Comparison of ENCODE assay signal across 23 cellular contexts in the genomic region with DNA sequence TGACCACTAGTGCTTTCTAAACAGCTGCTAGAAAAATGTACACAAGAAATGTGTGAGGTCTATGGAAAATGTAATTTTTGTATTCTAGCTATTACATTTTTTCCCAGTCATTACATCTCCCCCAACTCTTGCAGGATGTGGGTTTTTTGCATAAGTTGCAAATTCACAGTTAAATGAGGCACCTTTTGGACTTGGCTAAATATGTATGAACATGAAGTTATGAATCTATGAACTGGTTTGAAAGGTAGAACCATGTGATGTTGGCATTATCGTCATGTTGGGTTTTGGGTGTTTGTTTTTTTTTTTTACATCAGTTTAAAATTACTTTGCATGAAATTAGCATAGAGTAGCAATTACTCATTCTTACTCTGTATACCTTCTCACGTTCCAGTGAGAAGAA.
"Had no signal": no experiment of that assay in that cellular context is flagged by ENCODE, and none has a peak within 500 bp of the region (broad histone marks: within the 10 kb centered on the region; RNA-seq: fewer than 3 reads in every experiment).

No MANE protein-coding gene starts in this region.

- H3K27ac Mint-ChIP-seq: activated B cell treated with CpG ODN at 0.5 μM for 24 hours; activated CD4-positive, alpha-beta memory T cell treated with anti-CD3 and anti-CD28 coated beads for 36 hours; activated naive CD4-positive, alpha-beta T cell treated with anti-CD3 and anti-CD28 coated beads, Interleukin-2, amount 10 ng/mL, durations not matched to agents 7 days and 5 days; natural killer cell treated with Interleukin-12 subunit alpha and Interleukin-12 subunit beta and Interleukin-15 and Interleukin-18, amount 100 ng/mL, for 72 hours; stimulated activated effector memory CD8-positive, alpha-beta T cell treated with anti-CD3 and anti-CD28 coated beads, Interleukin-12 subunit alpha, Interleukin-12 subunit beta, amount 100 ng/mL, for 72 hours; stimulated activated naive CD8-positive, alpha-beta T cell treated with anti-CD3 and anti-CD28 coated beads, Interleukin-15, amount 100 ng/mL, for 72 hours; T-helper 1 cell treated with Interleukin-12 subunit alpha and Interleukin-12 subunit beta and Interleukin-4 antibody, amounts not matched to agents 30 μg/mL and 1 μg/mL, for 36 hours had no signal

- H3K4me3 ChIP-seq: cardiac muscle cell, ovary, psoas muscle, right atrium auricular region, tibial artery had no signal

- H3K4me3 Mint-ChIP-seq: activated B cell treated with CpG ODN at 0.5 μM for 24 hours; activated CD4-positive, alpha-beta memory T cell treated with anti-CD3 and anti-CD28 coated beads for 36 hours; activated naive CD4-positive, alpha-beta T cell treated with anti-CD3 and anti-CD28 coated beads, Interleukin-2, amount 10 ng/mL, durations not matched to agents 7 days and 5 days; natural killer cell treated with Interleukin-12 subunit alpha and Interleukin-12 subunit beta and Interleukin-15 and Interleukin-18, amount 100 ng/mL, for 72 hours; stimulated activated effector memory CD8-positive, alpha-beta T cell treated with anti-CD3 and anti-CD28 coated beads, Interleukin-12 subunit alpha, Interleukin-12 subunit beta, amount 100 ng/mL, for 72 hours; stimulated activated naive CD8-positive, alpha-beta T cell treated with anti-CD3 and anti-CD28 coated beads, Interleukin-15, amount 100 ng/mL, for 72 hours; T-helper 1 cell treated with Interleukin-12 subunit alpha and Interleukin-12 subunit beta and Interleukin-4 antibody, amounts not matched to agents 30 μg/mL and 1 μg/mL, for 36 hours had no signal

- H3K4me1 Mint-ChIP-seq: activated B cell treated with CpG ODN at 0.5 μM for 24 hours; activated naive CD4-positive, alpha-beta T cell treated with anti-CD3 and anti-CD28 coated beads, Interleukin-2, amount 10 ng/mL, durations not matched to agents 7 days and 5 days; stimulated activated effector memory CD8-positive, alpha-beta T cell treated with anti-CD3 and anti-CD28 coated beads, Interleukin-12 subunit alpha, Interleukin-12 subunit beta, amount 100 ng/mL, for 72 hours; stimulated activated naive CD8-positive, alpha-beta T cell treated with anti-CD3 and anti-CD28 coated beads, Interleukin-15, amount 100 ng/mL, for 72 hours had no signal

- H3K9me3 ChIP-seq: ovary, psoas muscle, right atrium auricular region, tibial artery had no signal

- H3K4me1 ChIP-seq: psoas muscle, right atrium auricular region, tibial artery had no signal

- H3K27me3 ChIP-seq: cardiac muscle cell, ovary, right atrium auricular region, tibial artery had no signal

- ATAC-seq: left lobe of liver; natural killer cell treated with Interleukin-12 subunit alpha and Interleukin-12 subunit beta and Interleukin-15 and Interleukin-18, amount 100 ng/mL, for 72 hours; psoas muscle; stimulated activated effector memory CD8-positive, alpha-beta T cell treated with anti-CD3 and anti-CD28 coated beads, Interleukin-12 subunit alpha, Interleukin-12 subunit beta, amount 100 ng/mL, for 72 hours; stimulated activated naive CD8-positive, alpha-beta T cell treated with anti-CD3 and anti-CD28 coated beads, Interleukin-15, amount 100 ng/mL, for 72 hours had no signal

- H3K36me3 ChIP-seq: cardiac muscle cell, ovary, right atrium auricular region, tibial artery had no signal

- DNase-seq: activated B cell treated with CpG ODN at 0.5 μM for 24 hours; activated CD4-positive, alpha-beta memory T cell treated with anti-CD3 and anti-CD28 coated beads for 36 hours; activated CD4-positive, alpha-beta T cell treated with anti-CD3 and anti-CD28 coated beads for 4 hours; activated effector memory CD4-positive, alpha-beta T cell treated with anti-CD3 and anti-CD28 coated beads, Interleukin-2, amount 50 U/mL, for 16 hours; activated naive CD4-positive, alpha-beta T cell treated with anti-CD3 and anti-CD28 coated beads, Interleukin-2, amount 10 ng/mL, durations not matched to agents 7 days and 5 days; activated T-cell treated with anti-CD3 and anti-CD28 coated beads for 4 hours; amygdala; erythroblast; foreskin melanocyte; midbrain; ovary; psoas muscle; stimulated activated CD4-positive, alpha-beta T cell treated with anti-CD3 and anti-CD28 coated beads, Interleukin-12 subunit alpha, Interleukin-12 subunit beta, amount 100 ng/mL, for 4 hours; stimulated activated CD4-positive, alpha-beta T cell treated with anti-CD3 and anti-CD28 coated beads, Interleukin-1b, Interleukin-23, amount 100 ng/mL, for 48 hours; stimulated activated naive CD8-positive, alpha-beta T cell treated with anti-CD3 and anti-CD28 coated beads, Interleukin-15, amount 100 ng/mL, for 72 hours; T1000; tibial artery had no signal

- H3K27me3 Mint-ChIP-seq: activated B cell treated with CpG ODN at 0.5 μM for 24 hours; activated CD4-positive, alpha-beta memory T cell treated with anti-CD3 and anti-CD28 coated beads for 36 hours; activated naive CD4-positive, alpha-beta T cell treated with anti-CD3 and anti-CD28 coated beads, Interleukin-2, amount 10 ng/mL, durations not matched to agents 7 days and 5 days; natural killer cell treated with Interleukin-12 subunit alpha and Interleukin-12 subunit beta and Interleukin-15 and Interleukin-18, amount 100 ng/mL, for 72 hours; stimulated activated naive CD8-positive, alpha-beta T cell treated with anti-CD3 and anti-CD28 coated beads, Interleukin-15, amount 100 ng/mL, for 72 hours had no signal

- H3K27ac ChIP-seq: ovary, psoas muscle, right atrium auricular region, tibial artery had no signal

- H3K9me3 Mint-ChIP-seq: activated CD4-positive, alpha-beta memory T cell treated with anti-CD3 and anti-CD28 coated beads for 36 hours; activated naive CD4-positive, alpha-beta T cell treated with anti-CD3 and anti-CD28 coated beads, Interleukin-2, amount 10 ng/mL, durations not matched to agents 7 days and 5 days; T-helper 1 cell treated with Interleukin-12 subunit alpha and Interleukin-12 subunit beta and Interleukin-4 antibody, amounts not matched to agents 30 μg/mL and 1 μg/mL, for 36 hours had no signal

- H3K36me3 Mint-ChIP-seq: activated CD4-positive, alpha-beta memory T cell treated with anti-CD3 and anti-CD28 coated beads for 36 hours; activated naive CD4-positive, alpha-beta T cell treated with anti-CD3 and anti-CD28 coated beads, Interleukin-2, amount 10 ng/mL, durations not matched to agents 7 days and 5 days; natural killer cell treated with Interleukin-12 subunit alpha and Interleukin-12 subunit beta and Interleukin-15 and Interleukin-18, amount 100 ng/mL, for 72 hours; stimulated activated effector memory CD8-positive, alpha-beta T cell treated with anti-CD3 and anti-CD28 coated beads, Interleukin-12 subunit alpha, Interleukin-12 subunit beta, amount 100 ng/mL, for 72 hours had no signal
